9 cellular contexts compared by ENCODE assay signal in genomic region chr6:20409427-20409971, GRCh38. TPM values are rescaled to one million over a fixed set of nuclear protein-coding genes. Genes with fewer than 3 reads are reported as not detected.
DNase-seq lines count a peak whose midpoint lies in the region; ATAC-seq and TF ChIP-seq lines count a peak whose summit lies in the region.
"Had no signal": no experiment of that assay in that cellular context is flagged by ENCODE, and none has a peak within 500 bp of the region (broad histone marks: within the 10 kb centered on the region; RNA-seq: fewer than 3 reads in every experiment).

No MANE protein-coding gene starts in this region.

- DNase-seq in KBM-7 (peak; percentile 64), fibroblast of villous mesenchyme (ENCODE audit: low read depth) (peak; percentile 17), GM03348 (ENCODE audit: low spot score) (no peak), NCI-H128 (lab: John Stamatoyannopoulos, UW; ENCODE audit: unreplicated experiment) (no peak), NCI-H524 (lab: John Stamatoyannopoulos, UW) (no peak), sigmoid colon (no peak)

- TF ChIP-seq POLR2A in sigmoid colon (IDR thresholded peaks at IDR 0.05): no peak

- TF ChIP-seq CTCF in fibroblast of villous mesenchyme (IDR thresholded peaks at IDR 0.05; ENCODE audit: insufficient read depth, low read depth, low read length): no peak
- TF ChIP-seq CTCF in sigmoid colon (IDR thresholded peaks at IDR 0.05): no peak

- in situ Hi-C loops in KBM-7 (cut with MboI; ENCODE audit: low pct_unique_long_range_greater_than_20kb, low sequenced_read_pairs): no loop called here

- no peaks in the 10 kb centered on the region for H3K27me3 ChIP-seq in sigmoid colon

- ATAC-seq in GM18499 (IDR thresholded peaks at IDR 0.05; ENCODE audit: insufficient read depth, unreplicated experiment): peak; percentile 86
- peak; percentile 94 for ATAC-seq in GM21529 (IDR thresholded peaks at IDR 0.05; ENCODE audit: unreplicated experiment)
- ATAC-seq: HCT116 had no signal

- TF ChIP-seq EP300 in sigmoid colon (IDR thresholded peaks at IDR 0.05): no peak

- intact Hi-C loops in sigmoid colon (cut with DNase I): loop anchor here (10.0 kb wide), 1 partner anchor 315 kb away; no protein-coding TSS in a partner anchor

- H3K9me3 ChIP-seq in sigmoid colon: no peaks in the 10 kb centered on the region

- no peak overlapping the region for H3K4me3 ChIP-seq in fibroblast of villous mesenchyme (ENCODE audit: low read depth, low read length)
- no peak overlapping the region for H3K4me3 ChIP-seq in sigmoid colon

- H3K27ac ChIP-seq in sigmoid colon: no peak overlapping the region

- H3K36me3 ChIP-seq in sigmoid colon: no peaks in the 10 kb centered on the region

- H3K4me1 ChIP-seq in sigmoid colon: peaks cover 0 to 7% (median 4%) of the 10 kb centered on the region in 4 donors

- 40 to 76% methylated on average over 6 of the region's 6 CpGs for WGBS in sigmoid colon, 2 donors

RNA-seq across cellular contexts. Expression of gene E2F3, which starts 7.8 kb away (rescaled TPM):
- total RNA-seq in fibroblast of villous mesenchyme (8.7 and 13.0 TPM in 2 replicates), sigmoid colon (1 to 10 TPM; 2.5 to 4.7 (median 3.2) TPM)
- 1 to 10 TPM; 2.8 to 6.9 (median 3.0) TPM for polyA plus RNA-seq in sigmoid colon

Comparison
In these comparisons a context has a peak if more than half of its experiments do, and no peak if none do; other contexts are left out.
1. DNase-seq: peak in KBM-7 (single experiment) and fibroblast of villous mesenchyme (single experiment); none in GM03348 (single experiment), NCI-H128 (single experiment), NCI-H524 (0 of 2) and sigmoid colon (single experiment).